Comparison of ENCODE assay signal across 8 cellular contexts in the genomic region with DNA sequence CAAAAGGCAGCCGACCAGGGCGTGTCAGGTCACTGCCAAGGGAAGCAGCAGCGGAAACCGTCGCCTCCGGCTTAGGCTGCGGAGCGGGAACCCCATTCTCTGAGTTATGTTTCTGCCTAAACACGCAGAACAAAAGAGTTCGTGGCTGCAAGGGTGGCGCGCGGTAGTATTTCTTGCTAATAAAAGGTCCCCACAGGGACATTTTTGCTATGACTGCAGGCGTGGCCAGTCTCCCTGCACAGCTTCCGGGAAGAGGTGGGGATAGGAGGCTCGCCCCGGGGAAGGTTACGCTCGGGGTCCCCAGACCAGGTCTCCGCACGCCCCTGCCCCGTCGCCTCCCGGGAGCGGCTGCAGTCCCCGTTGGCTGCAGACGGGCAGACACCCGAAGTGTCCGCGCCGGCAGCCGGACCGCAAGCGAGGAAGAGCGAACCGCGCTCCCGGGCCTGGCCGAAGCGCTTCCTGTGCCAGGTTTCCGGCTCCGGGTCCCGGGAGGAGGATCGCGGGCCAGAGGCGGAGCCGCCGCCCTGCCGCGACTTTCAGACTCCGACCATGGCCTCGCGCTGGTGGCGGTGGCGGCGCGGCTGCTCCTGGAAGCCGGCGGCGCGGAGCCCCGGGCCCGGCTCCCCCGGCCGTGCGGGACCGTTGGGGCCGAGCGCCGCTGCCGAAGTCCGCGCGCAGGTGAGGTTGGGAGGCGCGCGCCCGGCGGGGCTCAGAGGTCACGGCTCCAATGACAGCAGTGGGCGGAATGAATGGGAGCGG. TPM values are rescaled to one million over a fixed set of nuclear protein-coding genes. Genes with fewer than 3 reads are reported as not detected.
DNase-seq lines count a peak whose midpoint lies in the region; ATAC-seq, FAIRE-seq and TF ChIP-seq lines count a peak whose summit lies in the region.

TSS of gene PDSS1 (plus strand) at position 539 of the 759 bp plus-strand sequence. CDS start at position 550, 11 bp downstream.

- peaks cover 5% of the 10 kb centered on the region for H3K36me3 Mint-ChIP-seq in astrocyte (ENCODE audit: low read depth, unreplicated experiment)

- no peaks in the 10 kb centered on the region for H3K9me3 Mint-ChIP-seq in astrocyte (ENCODE audit: unreplicated experiment)

- H3K27ac ChIP-seq in astrocyte (ENCODE audit: low read depth, low read length): peak within 1 kb of the TSS; percentile 78

- no peak for FAIRE-seq in astrocyte (lab: Jason Lieb, UNC)

- intact Hi-C loops in sciatic nerve (cut with DNase I): no loop called here

- H3K27me3 ChIP-seq in astrocyte (ENCODE audit: insufficient read depth, low read length): no peaks in the 10 kb centered on the region

- H3K27me3 Mint-ChIP-seq in astrocyte (ENCODE audit: low read depth, unreplicated experiment): no peaks in the 10 kb centered on the region

- H3K27ac Mint-ChIP-seq in astrocyte (ENCODE audit: unreplicated experiment): peak within 1 kb of the TSS; percentile 85

- H3K4me2 ChIP-seq in astrocyte (ENCODE audit: low read length): peak within 1 kb of the TSS; percentile 98

- H3K79me2 ChIP-seq in astrocyte (ENCODE audit: insufficient read depth, low read length): peaks cover 54% of the 10 kb centered on the region

- H2AFZ ChIP-seq in astrocyte (ENCODE audit: low read depth, low read length): peak within 1 kb of the TSS; percentile 97

- H3K9me3 ChIP-seq in astrocyte (ENCODE audit: insufficient read depth, low read depth, low read length): no peaks in the 10 kb centered on the region

- peak; percentile 94 for ATAC-seq in sciatic nerve

- peak within 1 kb of the TSS; percentile 94 for H3K4me3 Mint-ChIP-seq in astrocyte (ENCODE audit: unreplicated experiment)

- peaks cover 7% of the 10 kb centered on the region for H4K20me1 ChIP-seq in astrocyte (ENCODE audit: insufficient read depth, low read length)

- H3K36me3 ChIP-seq in astrocyte (ENCODE audit: insufficient read depth, low read length): no peaks in the 10 kb centered on the region

- DNase-seq in HEK293T (ENCODE audit: extremely low spot score): peak; percentile 79
- DNase-seq in NAMALWA (ENCODE audit: low spot score): peak; percentile 68
- peak; percentile 32 for DNase-seq in T-helper 22 cell (ENCODE audit: low read depth)
- DNase-seq in astrocyte (ENCODE audit: low read depth): peak; percentile 32
- peak; percentile 65 to 72 for DNase-seq in hippocampal formation (lab: John Stamatoyannopoulos, UW)
- peak; percentile 84 for DNase-seq in sciatic nerve (ENCODE audit: low spot score)
- no peak for DNase-seq in NCI-H524 treated with DMSO at 0.1 percent for 48 hours (lab: John Stamatoyannopoulos, UW)

- peak within 1 kb of the TSS; percentile 78 for H3K4me3 ChIP-seq in GM12875 (ENCODE audit: low read depth, low read length)
- peak within 1 kb of the TSS; percentile 97 for H3K4me3 ChIP-seq in astrocyte (ENCODE audit: insufficient read depth, low read depth, low read length)

- peaks cover 11% of the 10 kb centered on the region for H3K4me1 Mint-ChIP-seq in astrocyte (ENCODE audit: low read depth, unreplicated experiment)

- H3K4me1 ChIP-seq in astrocyte (ENCODE audit: insufficient read depth, low read length): peaks cover 10% of the 10 kb centered on the region

- CTCF ChIA-PET in HEK293T (lab: Yijun Ruan, JAX): no interaction called here

- H3K9ac ChIP-seq in astrocyte (ENCODE audit: low read length): peak within 1 kb of the TSS; percentile 85

- POLR2A ChIA-PET in HEK293T (lab: Yijun Ruan, JAX): interaction anchor here (1.0 to 1.3 kb wide), 4 partner anchors 11 to 164 kb away, joined by 3 to 5 read pairs (median 4); partner anchors contain the start of gene ABI1

- TF ChIP-seq CTCF in GM12875 (IDR thresholded peaks at IDR 0.05; ENCODE audit: borderline replicate concordance, insufficient read depth, low read depth, low read length) (no peak), astrocyte (IDR thresholded peaks at IDR 0.05; ENCODE audit: insufficient read depth, low read depth, low read length) (no peak)

TF ChIP-seq in HEK293T, 16 proteins besides CTCF, POLR2A, EP300 and RAD21:
- TF ChIP-seq SUZ12 (IDR thresholded peaks at IDR 0.05) (no peak), FOXM1 (IDR thresholded peaks at IDR 0.05; ENCODE audit: borderline replicate concordance) (no peak), FOXA1 (IDR thresholded peaks at IDR 0.05) (no peak), NFRKB (IDR thresholded peaks at IDR 0.05) (no peak), SP1 (IDR thresholded peaks at IDR 0.05) (no peak), FOXK2 (IDR thresholded peaks at IDR 0.05) (no peak), TARDBP (IDR thresholded peaks at IDR 0.05) (no peak), ARNT (IDR thresholded peaks at IDR 0.05) (no peak), CTBP1 (IDR thresholded peaks at IDR 0.05; ENCODE audit: borderline replicate concordance) (no peak), ZNF384 (IDR thresholded peaks at IDR 0.05) (no peak), ELF4 (IDR thresholded peaks at IDR 0.05) (peak; percentile 61), LEF1 (IDR thresholded peaks at IDR 0.05; ENCODE audit: borderline replicate concordance) (peak; percentile 40; the same call in 1 of the 2 replicates), BHLHE40 (IDR thresholded peaks at IDR 0.05; ENCODE audit: borderline replicate concordance) (no peak), HDGF (IDR thresholded peaks at IDR 0.05; ENCODE audit: borderline replicate concordance) (no peak), L3MBTL2 (conservative IDR thresholded peaks at IDR 0.05) (peak; percentile 23; the same call in 1 of the 2 replicates)
- TF ChIP-seq, protein P1, sequence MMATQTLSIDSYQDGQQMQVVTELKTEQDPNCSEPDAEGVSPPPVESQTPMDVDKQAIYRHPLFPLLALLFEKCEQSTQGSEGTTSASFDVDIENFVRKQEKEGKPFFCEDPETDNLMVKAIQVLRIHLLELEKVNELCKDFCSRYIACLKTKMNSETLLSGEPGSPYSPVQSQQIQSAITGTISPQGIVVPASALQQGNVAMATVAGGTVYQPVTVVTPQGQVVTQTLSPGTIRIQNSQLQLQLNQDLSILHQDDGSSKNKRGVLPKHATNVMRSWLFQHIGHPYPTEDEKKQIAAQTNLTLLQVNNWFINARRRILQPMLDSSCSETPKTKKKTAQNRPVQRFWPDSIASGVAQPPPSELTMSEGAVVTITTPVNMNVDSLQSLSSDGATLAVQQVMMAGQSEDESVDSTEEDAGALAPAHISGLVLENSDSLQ (IDR thresholded peaks at IDR 0.05): no peak

RNA-seq across cellular contexts. Expression of gene PDSS1, which starts in this region (rescaled TPM):
- total RNA-seq in astrocyte: 7.1 and 9.6 TPM in 2 replicates
- total RNA-seq in sciatic nerve: 3.8 TPM
